5 cellular contexts compared by ENCODE assay signal in genomic region chr2:128982001-128982400, GRCh38.
"Had no signal": no experiment of that assay in that cellular context is flagged by ENCODE, and none has a peak within 500 bp of the region (broad histone marks: within the 10 kb centered on the region; RNA-seq: fewer than 3 reads in every experiment).

No MANE protein-coding gene starts in this region.

- H3K4me3 ChIP-seq: GM23338, K562 had no signal

- H3K4me2 ChIP-seq: GM23338 had no signal

- H3K9me3 Mint-ChIP-seq: GM23338 had no signal

- ATAC-seq: GM23338, K562 had no signal

- H3K4me3 Mint-ChIP-seq: GM23338, H9 had no signal

- H3K27ac Mint-ChIP-seq: GM23338, H9 had no signal

- DNase-seq: H9, HCEC 1CT, IMR-90 had no signal
